Comparison of ENCODE assay signal across 20 cellular contexts in genomic region chr2:240051697-240052096, GRCh38. TPM values are rescaled to one million over a fixed set of nuclear protein-coding genes. Genes with fewer than 3 reads are reported as not detected.
DNase-seq lines count a peak whose midpoint lies in the region; ATAC-seq lines count a peak whose summit lies in the region.
"Had no signal": no experiment of that assay in that cellular context is flagged by ENCODE, and none has a peak within 500 bp of the region (broad histone marks: within the 10 kb centered on the region; RNA-seq: fewer than 3 reads in every experiment).

No MANE protein-coding gene starts in this region.

- 65 to 76% methylated on average over 4 of the region's 4 CpGs for WGBS in aorta, 2 donors

- no peaks in the 10 kb centered on the region for H3K27me3 ChIP-seq in aorta (ENCODE audit: control insufficient read depth in 1 of 2, insufficient read depth in 2 of 2, low read length in 1 of 2)
- H3K27me3 ChIP-seq: BLaER1 had no signal

- no peak overlapping the region for H3K4me3 ChIP-seq in aorta (ENCODE audit: low read length in 2 of 2)
- H3K4me3 ChIP-seq: BLaER1, K562 had no signal

- DNase-seq in COLO829 (ENCODE audit: low spot score) (peak; percentile 61), caudate nucleus (lab: John Stamatoyannopoulos, UW) (peak in 10 of 61 donors; percentile 11 to 48 (median 24)), inferior parietal cortex (ENCODE audit: extremely low spot score) (peak; percentile 73), sciatic nerve (ENCODE audit: low spot score) (no peak), aorta (no peak), NCI-H1436 (lab: John Stamatoyannopoulos, UW) (no peak), iPS-NIHi11 (ENCODE audit: low spot score) (no peak)
- DNase-seq: CD8-positive, alpha-beta memory T cell; DMS79; NCI-H187; NCI-H2107; NCI-H2227 treated with DMSO at 0.1 percent for 48 hours; NCI-H524; NCI-H82; OCI-M1; SIG-M5 had no signal

- H3K27ac ChIP-seq in caudate nucleus (ENCODE audit: low read depth, low read length) (peak overlapping the region; percentile 96), aorta (ENCODE audit: low read depth in 1 of 2, low read length in 2 of 2) (no peak overlapping the region)
- H3K27ac ChIP-seq: BLaER1, RWPE1 had no signal

- no peaks in the 10 kb centered on the region for H3K9me3 ChIP-seq in aorta (ENCODE audit: control insufficient read depth, low read length)
- H3K9me3 ChIP-seq: BLaER1 had no signal

- no peaks in the 10 kb centered on the region for H3K4me1 ChIP-seq in aorta (ENCODE audit: control insufficient read depth in 1 of 2, insufficient read depth in 2 of 2, low read length in 2 of 2)

- intact Hi-C loops in sciatic nerve (cut with DNase I) = no loop called here
- intact Hi-C loops in aorta (cut with DNase I) = no loop called here

- H3K36me3 ChIP-seq in aorta (ENCODE audit: control insufficient read depth in 1 of 2, insufficient read depth in 2 of 2, low read length in 1 of 2) = no peaks in the 10 kb centered on the region
- H3K36me3 ChIP-seq: BLaER1 had no signal

- ATAC-seq in sciatic nerve (peak; percentile 93), aorta (ENCODE audit: low FRiP score) (no peak), GM18867 (IDR thresholded peaks at IDR 0.05; ENCODE audit: unreplicated experiment) (no peak)
- ATAC-seq: K562 had no signal

RNA-seq across cellular contexts. Expression of gene OR6B3, which starts 1.6 kb away (rescaled TPM):
- 8.3 TPM for total RNA-seq in sciatic nerve
- total RNA-seq in aorta = not detected
- not detected for polyA plus RNA-seq in aorta
- total RNA-seq: CD8-positive, alpha-beta memory T cell; K562 had no signal
- polyA plus RNA-seq: CD8-positive, alpha-beta memory T cell; K562 had no signal

RNA-seq across cellular contexts. Expression of gene OR6B2, which starts 21.5 kb away (rescaled TPM):
- 5.1 TPM for total RNA-seq in sciatic nerve
- not detected for total RNA-seq in aorta
- polyA plus RNA-seq in aorta = not detected
- total RNA-seq: CD8-positive, alpha-beta memory T cell; K562 had no signal
- polyA plus RNA-seq: CD8-positive, alpha-beta memory T cell; K562 had no signal

RNA-seq across cellular contexts. Expression of gene NDUFA10, which starts 26.6 kb away (rescaled TPM):
- 124 TPM for total RNA-seq in sciatic nerve
- total RNA-seq in aorta = 10 to 100 TPM; 70.1 to 80.8 TPM
- 100 to 1,000 TPM in 1 of 2 donors, 10 to 100 TPM in 1; 37.7 to 102 TPM for polyA plus RNA-seq in aorta

Comparison
In these comparisons a context has a peak if more than half of its experiments do, and no peak if none do; other contexts are left out.
1. DNase-seq: peak in COLO829 (single experiment) and inferior parietal cortex (single experiment); none in sciatic nerve (single experiment), aorta (0 of 2), NCI-H1436 (single experiment) and iPS-NIHi11 (single experiment).